ENCODE assay signal across 22 cellular contexts in genomic region chr17:57919912-57920311, GRCh38. TPM values are rescaled to one million over a fixed set of nuclear protein-coding genes. Genes with fewer than 3 reads are reported as not detected.
A peak's percentile ranks its signal among the peaks of the same experiment; 100 is the strongest.
DNase-seq lines count a peak whose midpoint lies in the region; ATAC-seq and TF ChIP-seq lines count a peak whose summit lies in the region.
"Had no signal": no experiment of that assay in that cellular context is flagged by ENCODE, and none has a peak within 500 bp of the region (broad histone marks: within the 10 kb centered on the region; RNA-seq: fewer than 3 reads in every experiment).

No MANE protein-coding gene starts in this region.

- ATAC-seq in effector memory CD8-positive, alpha-beta T cell (replicated peaks) = no peak
- ATAC-seq: activated T-helper 17 cell treated with anti-CD3 and anti-CD28 coated beads, Interleukin-2, amount 50 U/mL, for 72 hours; esophagus mucosa; gastrocnemius medialis; mucosa of descending colon had no signal

- peak overlapping the region; percentile 25 for H3K27ac ChIP-seq in HUES48 (ENCODE audit: low read depth, low read length)
- peak overlapping the region; percentile 83 for H3K27ac ChIP-seq in muscle layer of colon (ENCODE audit: low read depth, low read length)
- H3K27ac ChIP-seq: KMS-11 had no signal

- no peak for TF ChIP-seq CTCF in brain (conservative IDR thresholded peaks at IDR 0.05)
- no peak for TF ChIP-seq CTCF in nephron progenitor cell (IDR thresholded peaks at IDR 0.05)

- H3K4me3 Mint-ChIP-seq in brain (no peak overlapping the region), nephron progenitor cell (no peak overlapping the region)
- H3K4me3 Mint-ChIP-seq in effector memory CD8-positive, alpha-beta T cell = no peak overlapping the region
- H3K4me3 Mint-ChIP-seq: activated B cell treated with CpG ODN at 0.5 μM for 24 hours; activated T-helper 17 cell treated with anti-CD3 and anti-CD28 coated beads, Interleukin-2, amount 50 U/mL, for 72 hours had no signal

- no peaks in the 10 kb centered on the region for H3K27me3 Mint-ChIP-seq in brain
- H3K27me3 Mint-ChIP-seq in nephron progenitor cell (ENCODE audit: low read depth, poor library complexity) = peaks cover 3% of the 10 kb centered on the region
- H3K27me3 Mint-ChIP-seq in effector memory CD8-positive, alpha-beta T cell = peaks cover 9 to 22% of the 10 kb centered on the region in 2 donors

- H3K27ac Mint-ChIP-seq in brain (peak overlapping the region; percentile 87 to 99 (median 94)), nephron progenitor cell (no peak overlapping the region)
- H3K27ac Mint-ChIP-seq in effector memory CD8-positive, alpha-beta T cell = no peak overlapping the region
- H3K27ac Mint-ChIP-seq: activated B cell treated with CpG ODN at 0.5 μM for 24 hours; activated T-helper 17 cell treated with anti-CD3 and anti-CD28 coated beads, Interleukin-2, amount 50 U/mL, for 72 hours had no signal

- H3K27me3 ChIP-seq in HUES48 (ENCODE audit: control insufficient read depth, insufficient read depth, low read length) (no peaks in the 10 kb centered on the region), muscle layer of colon (ENCODE audit: control insufficient read depth in 1 of 2, insufficient read depth in 2 of 2, low read length in 2 of 2) (no peaks in the 10 kb centered on the region)
- H3K27me3 ChIP-seq: gastrocnemius medialis, testis had no signal

- H3K4me1 Mint-ChIP-seq in brain = peaks cover 93% of the 10 kb centered on the region
- H3K4me1 Mint-ChIP-seq in nephron progenitor cell = peaks cover 82% of the 10 kb centered on the region
- H3K4me1 Mint-ChIP-seq in effector memory CD8-positive, alpha-beta T cell (ENCODE audit: low read depth in 2 of 2) = peaks cover 5 to 7% of the 10 kb centered on the region in 2 donors
- H3K4me1 Mint-ChIP-seq: activated B cell treated with CpG ODN at 0.5 μM for 24 hours; activated T-helper 17 cell treated with anti-CD3 and anti-CD28 coated beads, Interleukin-2, amount 50 U/mL, for 72 hours had no signal

- H3K4me3 ChIP-seq in HUES48 (ENCODE audit: low read depth, low read length) (no peak overlapping the region), muscle layer of colon (ENCODE audit: low read depth in 1 of 2, low read length in 2 of 2) (no peak overlapping the region)
- H3K4me3 ChIP-seq: gastrocnemius medialis, mucosa of descending colon, testis had no signal

- H3K36me3 Mint-ChIP-seq in brain (peaks cover 5% of the 10 kb centered on the region), nephron progenitor cell (ENCODE audit: low read depth) (peaks cover 4% of the 10 kb centered on the region)
- H3K36me3 Mint-ChIP-seq in effector memory CD8-positive, alpha-beta T cell (ENCODE audit: insufficient read depth) = no peaks in the 10 kb centered on the region

- no peak overlapping the region for H3K9ac ChIP-seq in HUES48 (ENCODE audit: low read depth, low read length)
- H3K9ac ChIP-seq in muscle layer of colon (ENCODE audit: low read length) = peak overlapping the region; percentile 13
- H3K9ac ChIP-seq: KMS-11 had no signal

- H3K9me3 Mint-ChIP-seq in brain (no peaks in the 10 kb centered on the region), nephron progenitor cell (no peaks in the 10 kb centered on the region)
- H3K9me3 Mint-ChIP-seq in effector memory CD8-positive, alpha-beta T cell = no peaks in the 10 kb centered on the region
- H3K9me3 Mint-ChIP-seq: activated B cell treated with CpG ODN at 0.5 μM for 24 hours; activated T-helper 17 cell treated with anti-CD3 and anti-CD28 coated beads, Interleukin-2, amount 50 U/mL, for 72 hours had no signal

- no peaks in the 10 kb centered on the region for H3K36me3 ChIP-seq in HUES48 (ENCODE audit: control insufficient read depth, insufficient read depth, low read length)
- H3K36me3 ChIP-seq in muscle layer of colon (ENCODE audit: insufficient read depth, low read length) = no peaks in the 10 kb centered on the region
- H3K36me3 ChIP-seq: gastrocnemius medialis had no signal

- H3K9me3 ChIP-seq in HUES48 (ENCODE audit: control insufficient read depth, insufficient read depth, low read length) (no peaks in the 10 kb centered on the region), muscle layer of colon (ENCODE audit: low read length) (no peaks in the 10 kb centered on the region)
- H3K9me3 ChIP-seq: gastrocnemius medialis, mucosa of descending colon, testis had no signal

- H3K4me1 ChIP-seq in HUES48 (ENCODE audit: control insufficient read depth, insufficient read depth, low read length) (peaks cover 39% of the 10 kb centered on the region), muscle layer of colon (ENCODE audit: insufficient read depth, low read length) (peaks cover 86% of the 10 kb centered on the region)

- DNase-seq in superior temporal gyrus (ENCODE audit: extremely low spot score) = peak; percentile 43
- no peak for DNase-seq in nephron progenitor cell
- no peak for DNase-seq in NCI-H1436 treated with DMSO at 0.1 percent for 48 hours (lab: John Stamatoyannopoulos, UW)
- DNase-seq in activated naive CD4-positive, alpha-beta T cell treated with Interleukin-2 at 50 U/mL for 16 hours = no peak
- no peak for DNase-seq in effector memory CD8-positive, alpha-beta T cell
- DNase-seq: activated B cell treated with CpG ODN at 0.5 μM for 24 hours; activated CD4-positive, alpha-beta T cell treated with anti-CD3 and anti-CD28 coated beads, Interleukin-2, amount 50 U/mL, for 4 hours; activated CD8-positive, alpha-beta memory T cell treated with anti-CD3 and anti-CD28 coated beads, Interleukin-2, amount 50 U/mL, for 48 hours; cerebellar nuclear complex; gastrocnemius medialis; hippocampal formation; mucosa of descending colon; NCI-H146; NCI-H774; stimulated activated CD4-positive, alpha-beta T cell treated with anti-CD3 and anti-CD28 coated beads, Interleukin-2, amount 100 ng/mL, for 24 hours; testis had no signal

RNA-seq across cellular contexts. Expression of gene CUEDC1, which starts 35.3 kb away (rescaled TPM):
- polyA plus RNA-seq in brain (ENCODE audit: insufficient read depth, low read depth, low replicate concordance) = 97.8 TPM

Comparison
In these comparisons a context has a peak if more than half of its experiments do, and no peak if none do; other contexts are left out.
1. H3K27ac Mint-ChIP-seq: peak in brain (5 of 5); none in nephron progenitor cell (single experiment) and effector memory CD8-positive, alpha-beta T cell (0 of 2).